Comparison of ENCODE assay signal across 1 cellular context in the genomic region with DNA sequence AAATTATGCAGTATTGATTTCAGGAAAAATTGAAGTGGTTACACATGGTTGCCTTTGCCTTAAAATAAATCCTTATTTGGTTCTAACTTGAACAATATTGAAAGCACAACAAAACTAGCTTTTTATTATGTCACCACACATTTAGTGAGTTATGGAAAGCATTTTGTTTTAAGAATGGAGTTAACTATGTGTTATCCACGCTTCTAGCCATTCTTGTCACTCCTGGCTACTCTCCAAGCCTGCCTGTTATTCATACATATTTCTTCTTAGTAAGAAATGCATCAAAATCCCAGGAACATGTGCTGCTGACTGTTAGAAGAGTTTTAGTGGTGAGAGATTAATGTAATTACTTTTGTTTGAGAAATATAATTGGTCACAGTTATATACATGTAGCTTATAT.
TF ChIP-seq lines count a peak whose summit lies in the region.

No MANE protein-coding gene starts in this region.

TF ChIP-seq in IMR-90, 13 proteins besides CTCF, POLR2A, EP300 and RAD21 (continued from another document):
- TF ChIP-seq BHLHE40 (IDR thresholded peaks at IDR 0.05; ENCODE audit: low read depth, low read length) = no peak
- TF ChIP-seq, protein P1, sequence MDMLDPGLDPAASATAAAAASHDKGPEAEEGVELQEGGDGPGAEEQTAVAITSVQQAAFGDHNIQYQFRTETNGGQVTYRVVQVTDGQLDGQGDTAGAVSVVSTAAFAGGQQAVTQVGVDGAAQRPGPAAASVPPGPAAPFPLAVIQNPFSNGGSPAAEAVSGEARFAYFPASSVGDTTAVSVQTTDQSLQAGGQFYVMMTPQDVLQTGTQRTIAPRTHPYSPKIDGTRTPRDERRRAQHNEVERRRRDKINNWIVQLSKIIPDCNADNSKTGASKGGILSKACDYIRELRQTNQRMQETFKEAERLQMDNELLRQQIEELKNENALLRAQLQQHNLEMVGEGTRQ (IDR thresholded peaks at IDR 0.05; ENCODE audit: low read depth, low read length) = no peak
- no peak for TF ChIP-seq SMC3 (IDR thresholded peaks at IDR 0.05; ENCODE audit: low read depth, low read length)
- TF ChIP-seq RCOR1 (IDR thresholded peaks at IDR 0.05; ENCODE audit: insufficient replicate concordance, low read length) = no peak
- TF ChIP-seq FOS (IDR thresholded peaks at IDR 0.05; ENCODE audit: low read depth, low read length) = no peak
- TF ChIP-seq MAZ (IDR thresholded peaks at IDR 0.05; ENCODE audit: borderline replicate concordance, low read depth, low read length) = no peak
- TF ChIP-seq CHD1 (IDR thresholded peaks at IDR 0.05; ENCODE audit: low read depth, low read length) = no peak
- TF ChIP-seq MXI1 (IDR thresholded peaks at IDR 0.05; ENCODE audit: borderline replicate concordance, low read depth, low read length) = no peak
- no peak for TF ChIP-seq CEBPB (IDR thresholded peaks at IDR 0.05; ENCODE audit: low read depth, low read length)
- TF ChIP-seq NFE2L2 (IDR thresholded peaks at IDR 0.05; ENCODE audit: low read depth, low read length) = no peak
